Comparison of ENCODE assay signal across 28 cellular contexts in genomic region chr7:2915023-2915422, GRCh38.
"Had no signal": no experiment of that assay in that cellular context is flagged by ENCODE, and none has a peak within 500 bp of the region (broad histone marks: within the 10 kb centered on the region; RNA-seq: fewer than 3 reads in every experiment).

No MANE protein-coding gene starts in this region.

- H3K4me3 Mint-ChIP-seq: dendritic cell treated with granulocyte-macrophage colony-stimulating factor and Interleukin-4, amounts not matched to agents 40 ng/mL and 50 ng/mL, for 4 days; effector memory CD8-positive, alpha-beta T cell; endodermal cell; mesothelial cell of epicardium; naive B cell had no signal

- H3K27me3 Mint-ChIP-seq: effector memory CD8-positive, alpha-beta T cell; naive B cell had no signal

- H3K9me3 Mint-ChIP-seq: dendritic cell treated with granulocyte-macrophage colony-stimulating factor and Interleukin-4, amounts not matched to agents 40 ng/mL and 50 ng/mL, for 4 days; effector memory CD8-positive, alpha-beta T cell; endodermal cell had no signal

- FAIRE-seq: endometrium, islet of Langerhans, keratinocyte had no signal

- ATAC-seq: effector memory CD8-positive, alpha-beta T cell; esophagus mucosa; gastrocnemius medialis; heart right ventricle; left cardiac atrium; left lung; left ventricle myocardium superior; lower lobe of right lung; mucosa of descending colon had no signal

- DNase-seq: colonic mucosa; cortex of kidney; effector CD8-positive, alpha-beta T cell; effector memory CD8-positive, alpha-beta T cell; endodermal cell; erythroblast; esophagus squamous epithelium; foreskin fibroblast; foreskin melanocyte; gastrocnemius medialis; glutamatergic neuron; head of caudate nucleus; heart right ventricle; hippocampal formation; left cardiac atrium; left ventricle myocardium superior; lower lobe of right lung; mesenchymal stem cell; mucosa of descending colon; naive B cell had no signal

- H3K27ac ChIP-seq: colonic mucosa, epithelial cell of prostate, esophagus squamous epithelium, gastrocnemius medialis, heart right ventricle, left lung, lower lobe of right lung had no signal

- H3K27me3 ChIP-seq: colonic mucosa had no signal

- H3K36me3 ChIP-seq: colonic mucosa, esophagus squamous epithelium, gastrocnemius medialis, heart right ventricle, left lung, lower lobe of right lung had no signal

- H3K4me1 Mint-ChIP-seq: endodermal cell, mesothelial cell of epicardium had no signal

- H3K9me3 ChIP-seq: colonic mucosa, esophagus squamous epithelium, gastrocnemius medialis, left lung, lower lobe of right lung, mucosa of descending colon had no signal

- H3K27ac Mint-ChIP-seq: dendritic cell treated with granulocyte-macrophage colony-stimulating factor and Interleukin-4, amounts not matched to agents 40 ng/mL and 50 ng/mL, for 4 days; endodermal cell; mesothelial cell of epicardium; naive B cell had no signal

- H3K4me3 ChIP-seq: colonic mucosa, esophagus squamous epithelium, gastrocnemius medialis, heart right ventricle, left lung, lower lobe of right lung, mucosa of descending colon had no signal

- H3K4me1 ChIP-seq: colonic mucosa, esophagus squamous epithelium, gastrocnemius medialis, heart right ventricle, left lung, lower lobe of right lung had no signal
